In genomic region chr1:227766015-227766634, GRCh38 we compare ENCODE assay signal across 9 cellular contexts. TPM values are rescaled to one million over a fixed set of nuclear protein-coding genes. Genes with fewer than 3 reads are reported as not detected.
DNase-seq lines count a peak whose midpoint lies in the region; ATAC-seq and TF ChIP-seq lines count a peak whose summit lies in the region.
"Had no signal": no experiment of that assay in that cellular context is flagged by ENCODE, and none has a peak within 500 bp of the region (broad histone marks: within the 10 kb centered on the region; RNA-seq: fewer than 3 reads in every experiment).

No MANE protein-coding gene starts in this region.

- peaks cover 67% of the 10 kb centered on the region for H3K4me1 ChIP-seq in CD4-positive, alpha-beta memory T cell (ENCODE audit: insufficient read depth, low read length)

- no peaks in the 10 kb centered on the region for H3K36me3 ChIP-seq in CD4-positive, alpha-beta memory T cell (ENCODE audit: insufficient read depth, low read length)

- H3K27ac ChIP-seq in CD4-positive, alpha-beta memory T cell (ENCODE audit: low read depth, low read length) = peak overlapping the region; percentile 34
- H3K27ac ChIP-seq in HL-60 (replicated peaks) = peak overlapping the region; percentile 48

- no peaks in the 10 kb centered on the region for H3K27me3 ChIP-seq in CD4-positive, alpha-beta memory T cell (ENCODE audit: insufficient read depth, low read length)
- no peaks in the 10 kb centered on the region for H3K27me3 ChIP-seq in HL-60 (ENCODE audit: insufficient read depth, poor library complexity, severe bottlenecking)

- TF ChIP-seq CTCF in HL-60 (IDR thresholded peaks at IDR 0.05; ENCODE audit: insufficient read depth, low read length) = no peak

- peak; percentile 83 to 93 (median 84) for DNase-seq in CD4-positive, alpha-beta memory T cell
- DNase-seq in HL-60 (ENCODE audit: low read depth in 1 of 2, low spot score in 1 of 2) (peak; percentile 83 to 84), T-cell (peak; percentile 64 to 88 (median 78)), KG1 (lab: John Stamatoyannopoulos, UW) (no peak), pons (ENCODE audit: low spot score) (no peak)
- DNase-seq in stimulated activated CD4-positive, alpha-beta T cell treated with anti-CD3 and anti-CD28 coated beads, Interleukin-2, amount 100 ng/mL, for 48 hours = peak; percentile 33 to 37

- H3K9me3 ChIP-seq in CD4-positive, alpha-beta memory T cell (ENCODE audit: control insufficient read depth in 1 of 2, low read length in 2 of 2) = no peaks in the 10 kb centered on the region

- H3K36me3 Mint-ChIP-seq in CD4-positive, alpha-beta memory T cell = peaks cover 10 to 25% of the 10 kb centered on the region in 2 donors
- peaks cover 29% of the 10 kb centered on the region for H3K36me3 Mint-ChIP-seq in T-cell
- peaks cover 9% of the 10 kb centered on the region for H3K36me3 Mint-ChIP-seq in activated naive CD8-positive, alpha-beta T cell

- H3K27ac Mint-ChIP-seq in CD4-positive, alpha-beta memory T cell = peak overlapping the region; percentile 84 to 96 (median 92)
- H3K27ac Mint-ChIP-seq in T-cell = peak overlapping the region; percentile 91 to 95
- peak overlapping the region; percentile 61 for H3K27ac Mint-ChIP-seq in activated naive CD8-positive, alpha-beta T cell

- no peaks in the 10 kb centered on the region for H3K9me3 Mint-ChIP-seq in CD4-positive, alpha-beta memory T cell
- H3K9me3 Mint-ChIP-seq in T-cell = no peaks in the 10 kb centered on the region
- H3K9me3 Mint-ChIP-seq in activated naive CD8-positive, alpha-beta T cell (ENCODE audit: low read depth) = no peaks in the 10 kb centered on the region

- CTCF ChIA-PET in CD4-positive, alpha-beta memory T cell (lab: Charles Lee; ENCODE audit: partially characterized antibody) = interaction anchor here (0.8 to 8.1 kb wide), 11 partner anchors 9 to 316 kb away, joined by 3 to 206 read pairs (median 4); partner anchors contain the start of genes ARF1 and WNT9A
- CTCF ChIA-PET in T-cell (lab: Charles Lee) = interaction anchor here (0.7 to 2.4 kb wide), 5 partner anchors 22 to 1281 kb away, joined by 3 to 7 read pairs (median 4); no protein-coding TSS in a partner anchor

- peak overlapping the region in 1 of 2 donors; percentile 37 for H3K4me3 ChIP-seq in CD4-positive, alpha-beta memory T cell (ENCODE audit: low read length in 2 of 2)
- H3K4me3 ChIP-seq in HL-60 (replicated peaks; ENCODE audit: insufficient read depth, low read length) = no peak overlapping the region

- POLR2A ChIA-PET in CD4-positive, alpha-beta memory T cell (lab: Charles Lee; ENCODE audit: partially characterized antibody) = interaction anchor here (0.5 to 3.7 kb wide), 20 partner anchors 9 to 827 kb away, joined by 3 to 61 read pairs (median 4); partner anchors contain the start of genes JMJD4, SNAP47, WNT9A and ZNF678
- POLR2A ChIA-PET in T-cell (lab: Charles Lee) = interaction anchor here in 1 of 2 donors (0.5 to 0.8 kb wide), 3 partner anchors 22 to 399 kb away, joined by 3 to 11 read pairs (median 4); partner anchors contain the start of gene IBA57

- H3K4me3 Mint-ChIP-seq in CD4-positive, alpha-beta memory T cell = peak overlapping the region; percentile 73 to 88 (median 77)
- H3K4me3 Mint-ChIP-seq in T-cell = peak overlapping the region; percentile 57 to 77 (median 62)
- peak overlapping the region; percentile 71 for H3K4me3 Mint-ChIP-seq in activated naive CD8-positive, alpha-beta T cell

- H3K4me1 Mint-ChIP-seq in CD4-positive, alpha-beta memory T cell = peaks cover 54 to 79% (median 67%) of the 10 kb centered on the region in 4 donors
- H3K4me1 Mint-ChIP-seq in T-cell = peaks cover 69 to 78% (median 72%) of the 10 kb centered on the region in 3 donors
- H3K4me1 Mint-ChIP-seq in activated naive CD8-positive, alpha-beta T cell (ENCODE audit: low read depth) = peaks cover 74% of the 10 kb centered on the region

- peak; percentile 80 to 88 (median 88) for ATAC-seq in T-cell (replicated peaks in 1 of 4)
- no peak for ATAC-seq in HG03469 (IDR thresholded peaks at IDR 0.05; ENCODE audit: unreplicated experiment)

- intact Hi-C loops in CD4-positive, alpha-beta memory T cell (cut with micrococcal nuclease) = loop anchor here (1.0 to 10.0 kb wide), 4 partner anchors 22 to 399 kb away; partner anchors contain the start of genes ARF1 and IBA57

- H3K27me3 Mint-ChIP-seq in CD4-positive, alpha-beta memory T cell = no peaks in the 10 kb centered on the region
- no peaks in the 10 kb centered on the region for H3K27me3 Mint-ChIP-seq in T-cell
- no peaks in the 10 kb centered on the region for H3K27me3 Mint-ChIP-seq in activated naive CD8-positive, alpha-beta T cell

RNA-seq across cellular contexts. Expression of gene SNAP47, which starts 30.9 kb away (rescaled TPM):
- total RNA-seq in CD4-positive, alpha-beta memory T cell = 10 to 100 TPM; 27.0 to 30.5 TPM
- polyA plus RNA-seq in CD4-positive, alpha-beta memory T cell = 10 to 100 TPM; 46.6 to 53.6 TPM
- total RNA-seq in T-cell = 10 to 100 TPM; 20.1 to 35.6 (median 30.7) TPM

RNA-seq across cellular contexts. Expression of gene JMJD4, which starts 31.0 kb away (rescaled TPM):
- 10 to 100 TPM; 32.4 to 34.1 TPM for total RNA-seq in CD4-positive, alpha-beta memory T cell
- polyA plus RNA-seq in CD4-positive, alpha-beta memory T cell = 10 to 100 TPM; 22.6 to 26.9 TPM
- 10 to 100 TPM; 10.8 to 35.1 (median 33.5) TPM for total RNA-seq in T-cell

RNA-seq across cellular contexts. Expression of gene PRSS38, which starts 49.4 kb away (rescaled TPM):
- total RNA-seq in CD4-positive, alpha-beta memory T cell = not detected
- polyA plus RNA-seq in CD4-positive, alpha-beta memory T cell = not detected
- not detected for total RNA-seq in T-cell
- total RNA-seq: activated CD8-positive, alpha-beta memory T cell treated with anti-CD3 and anti-CD28 coated beads for 36 hours had no signal

Comparison
In these comparisons a context has a peak if more than half of its experiments do, and no peak if none do; other contexts are left out.
1. DNase-seq: peak in CD4-positive, alpha-beta memory T cell (5 of 5), HL-60 (2 of 2), T-cell (34 of 34) and stimulated activated CD4-positive, alpha-beta T cell treated with anti-CD3 and anti-CD28 coated beads, Interleukin-2, amount 100 ng/mL, for 48 hours (2 of 2); none in KG1 (single experiment) and pons (single experiment).
2. Peak in every context shown above with its lines, with median percentiles within 50 percentile points of each other: H3K27ac Mint-ChIP-seq and H3K4me3 Mint-ChIP-seq.